In the genomic region with DNA sequence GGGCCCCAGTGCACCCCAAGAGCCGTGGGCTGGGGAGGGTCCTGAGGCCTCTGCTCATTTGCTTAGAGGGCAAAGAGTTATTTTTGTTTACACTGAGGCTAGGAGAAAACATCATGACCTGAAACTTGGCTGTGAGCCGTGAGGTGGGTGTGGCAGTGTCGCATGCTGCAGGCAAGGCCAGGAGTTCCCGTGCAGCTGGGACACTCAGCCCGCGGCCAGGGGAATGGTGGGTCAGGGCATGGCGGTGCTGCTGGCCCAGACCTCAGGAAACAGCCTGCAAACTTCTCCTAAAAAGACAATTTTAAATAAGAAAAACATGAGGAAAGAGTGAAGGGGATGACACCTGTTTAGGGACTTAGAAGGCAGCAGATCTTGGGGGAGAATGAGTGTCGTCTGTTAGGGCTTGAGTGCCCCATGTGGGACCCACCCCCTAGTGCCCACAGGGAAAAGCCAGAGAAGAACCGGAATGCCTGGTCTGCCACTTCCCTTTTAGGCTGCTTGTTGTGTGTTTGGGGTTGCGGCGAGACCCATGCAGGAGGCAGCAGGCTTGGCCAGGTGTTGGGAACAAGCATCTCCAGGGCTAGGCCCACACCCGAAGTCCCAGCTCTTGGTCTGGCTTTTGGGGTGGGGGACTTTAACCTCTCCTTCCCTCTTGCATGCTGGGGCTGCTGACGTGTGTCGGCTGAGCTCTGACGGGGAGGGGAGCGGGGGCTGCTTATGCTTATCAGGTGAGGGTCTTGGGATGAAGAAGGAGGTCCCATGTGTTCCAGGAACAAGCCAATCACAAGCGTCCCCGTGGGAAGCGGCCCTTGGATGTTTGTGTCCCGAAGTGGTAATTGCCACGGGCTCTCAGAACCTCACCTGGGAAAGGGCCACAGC, we compare ENCODE assay signal across 10 cellular contexts.
"Had no signal": no experiment of that assay in that cellular context is flagged by ENCODE, and none has a peak within 500 bp of the region (broad histone marks: within the 10 kb centered on the region; RNA-seq: fewer than 3 reads in every experiment).

No MANE protein-coding gene starts in this region.

- H3K9me3 ChIP-seq: thyroid gland had no signal

- FAIRE-seq: colon, islet of Langerhans, urothelium cell line had no signal

- H3K4me1 ChIP-seq: thyroid gland had no signal

- DNase-seq: activated naive CD4-positive, alpha-beta T cell treated with Interleukin-2 at 50 U/mL for 16 hours; stimulated activated CD4-positive, alpha-beta T cell treated with anti-CD3 and anti-CD28 coated beads, Interleukin-12 subunit alpha, Interleukin-12 subunit beta, amount 100 ng/mL, for 4 hours; stimulated activated CD4-positive, alpha-beta T cell treated with anti-CD3 and anti-CD28 coated beads, Interleukin-2, amount 100 ng/mL, for 24 hours; T-helper 9 cell; thyroid gland had no signal

- H3K27ac ChIP-seq: thyroid gland had no signal

- H3K27me3 ChIP-seq: thyroid gland had no signal

- ATAC-seq: activated CD4-positive, CD25-positive, alpha-beta regulatory T cell treated with anti-CD3 and anti-CD28 coated beads, Interleukin-2, amount 50 U/mL, for 24 hours; activated T-helper 17 cell treated with anti-CD3 and anti-CD28 coated beads, Interleukin-2, amount 50 U/mL, for 72 hours had no signal

- H3K4me3 ChIP-seq: thyroid gland had no signal
